ENCODE assay signal across 14 cellular contexts in the genomic region with DNA sequence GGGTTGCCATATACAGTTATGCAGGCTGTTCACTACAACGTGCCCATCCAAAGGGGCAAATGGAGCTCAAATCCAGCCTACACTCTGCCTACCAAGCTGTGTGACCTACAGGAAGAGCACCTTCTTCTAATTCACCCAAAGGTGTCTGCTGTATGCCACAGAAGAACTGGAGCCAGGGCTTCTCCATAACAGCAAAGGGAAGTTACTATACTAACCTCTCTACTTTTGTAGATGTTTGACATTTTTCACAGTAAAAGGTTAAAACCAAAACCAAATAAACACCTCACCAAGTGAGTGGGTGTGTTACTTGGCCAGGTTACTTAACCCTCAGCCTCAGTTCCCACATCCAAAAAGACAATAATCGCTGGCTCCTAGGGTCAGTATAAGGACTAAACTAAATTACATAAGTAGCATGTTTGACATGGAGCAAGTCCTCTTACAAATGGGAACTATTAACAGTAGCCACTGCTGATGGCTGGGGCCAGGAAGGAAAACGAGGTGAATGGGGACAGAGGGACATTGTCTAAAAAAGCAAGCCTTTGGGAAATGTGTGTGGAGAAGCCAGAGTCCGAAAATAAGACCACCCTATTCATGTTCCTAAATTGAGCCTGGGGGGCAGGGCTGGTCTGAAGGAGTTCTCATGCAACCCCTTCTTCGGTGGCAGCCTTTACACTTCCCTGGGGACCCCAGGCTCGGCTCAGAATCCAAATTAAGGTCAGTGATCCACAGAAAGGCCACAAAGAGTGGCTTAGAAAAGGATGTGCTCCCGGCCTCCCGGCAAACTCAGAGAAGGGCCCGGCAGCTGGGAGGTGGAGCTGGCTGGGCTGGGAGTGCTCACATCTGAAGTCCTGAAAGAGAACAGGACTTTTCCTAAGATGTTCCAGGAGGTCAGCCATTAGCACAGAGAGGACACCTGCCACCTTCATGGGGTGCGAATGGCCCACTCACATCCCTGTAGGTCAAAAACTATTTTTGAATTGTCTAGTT. TPM values are rescaled to one million over a fixed set of nuclear protein-coding genes. Genes with fewer than 3 reads are reported as not detected.
DNase-seq lines count a peak whose midpoint lies in the region; ATAC-seq and TF ChIP-seq lines count a peak whose summit lies in the region.
"Had no signal": no experiment of that assay in that cellular context is flagged by ENCODE, and none has a peak within 500 bp of the region (broad histone marks: within the 10 kb centered on the region; RNA-seq: fewer than 3 reads in every experiment).

No MANE protein-coding gene starts in this region.

- peaks cover 15% of the 10 kb centered on the region for H4K20me1 ChIP-seq in neural progenitor cell (ENCODE audit: low read depth)

- H3K27ac ChIP-seq in heart right ventricle (peak overlapping the region in 9 of 10 donors; percentile 66 to 97 (median 78)), dorsolateral prefrontal cortex (peak overlapping the region; percentile 32 to 100 (median 99)), neural progenitor cell (no peak overlapping the region), uterus (peak overlapping the region; percentile 53 to 77), SJCRH30 (no peak overlapping the region)

- intact Hi-C loops in heart right ventricle (cut with DNase I) (no loop called here), Right ventricle myocardium inferior (cut with DNase I) (loop anchor here (2.0 kb wide), 1 partner anchor 43 kb away; no protein-coding TSS in a partner anchor), dorsolateral prefrontal cortex (cut with DNase I) (no loop called here), uterus (cut with DNase I; ENCODE audit: low total_unique reads) (no loop called here)

- H3K9ac ChIP-seq in neural progenitor cell: no peak overlapping the region

- H3K27me3 Mint-ChIP-seq in neural progenitor cell (ENCODE audit: insufficient read depth, low read depth): peaks cover 2% of the 10 kb centered on the region
- H3K27me3 Mint-ChIP-seq: activated naive CD4-positive, alpha-beta T cell treated with anti-CD3 and anti-CD28 coated beads, Interleukin-2, amount 50 U/mL, for 24 hours had no signal

- H3K4me3 ChIP-seq in heart right ventricle: no peak overlapping the region
- H3K4me3 ChIP-seq in dorsolateral prefrontal cortex: peak overlapping the region in 2 of 59 donors; percentile 0 to 5
- H3K4me3 ChIP-seq in neural progenitor cell: no peak overlapping the region
- no peak overlapping the region for H3K4me3 ChIP-seq in uterus
- no peak overlapping the region for H3K4me3 ChIP-seq in SJCRH30
- H3K4me3 ChIP-seq: tibial artery had no signal

- WGBS in heart right ventricle, 2 donors: 43 to 55% methylated on average over 10 of the region's 10 CpGs

- H3F3A ChIP-seq in neural progenitor cell (ENCODE audit: low read depth): peaks cover 18% of the 10 kb centered on the region

- ATAC-seq in heart right ventricle (peak in 1 of 8 donors; percentile 3), Right ventricle myocardium inferior (no peak)

- H3K9me3 Mint-ChIP-seq in neural progenitor cell: no peaks in the 10 kb centered on the region
- H3K9me3 Mint-ChIP-seq: activated CD8-positive, alpha-beta T cell treated with anti-CD3 and anti-CD28 coated beads for 36 hours; activated naive CD4-positive, alpha-beta T cell treated with anti-CD3 and anti-CD28 coated beads, Interleukin-2, amount 50 U/mL, for 24 hours; T-helper 1 cell treated with Interleukin-12 subunit alpha and Interleukin-12 subunit beta and Interleukin-4 antibody, amounts not matched to agents 30 μg/mL and 1 μg/mL, for 36 hours had no signal

- no peak overlapping the region for H2AFZ ChIP-seq in neural progenitor cell (replicated peaks)

- peaks cover 80% of the 10 kb centered on the region for H3K4me1 Mint-ChIP-seq in neural progenitor cell

- H3K4me1 ChIP-seq in heart right ventricle (peaks cover 36 to 98% (median 88%) of the 10 kb centered on the region in 9 donors), neural progenitor cell (peaks cover 39% of the 10 kb centered on the region), uterus (peaks cover 10 to 22% of the 10 kb centered on the region in 2 donors), SJCRH30 (peaks cover 61% of the 10 kb centered on the region)

- TF ChIP-seq POLR2A in uterus (IDR thresholded peaks at IDR 0.05): no peak

- peaks cover 6% of the 10 kb centered on the region for H3K36me3 Mint-ChIP-seq in neural progenitor cell
- H3K36me3 Mint-ChIP-seq: activated naive CD4-positive, alpha-beta T cell treated with anti-CD3 and anti-CD28 coated beads, Interleukin-2, amount 50 U/mL, for 24 hours had no signal

- H3K27ac Mint-ChIP-seq in neural progenitor cell: peak overlapping the region; percentile 93
- H3K27ac Mint-ChIP-seq: activated CD8-positive, alpha-beta T cell treated with anti-CD3 and anti-CD28 coated beads for 36 hours; activated naive CD4-positive, alpha-beta T cell treated with anti-CD3 and anti-CD28 coated beads, Interleukin-2, amount 50 U/mL, for 24 hours; T-helper 1 cell treated with Interleukin-12 subunit alpha and Interleukin-12 subunit beta and Interleukin-4 antibody, amounts not matched to agents 30 μg/mL and 1 μg/mL, for 36 hours had no signal

- H3K27me3 ChIP-seq in heart right ventricle: no peaks in the 10 kb centered on the region
- no peaks in the 10 kb centered on the region for H3K27me3 ChIP-seq in dorsolateral prefrontal cortex
- H3K27me3 ChIP-seq in neural progenitor cell: no peaks in the 10 kb centered on the region
- no peaks in the 10 kb centered on the region for H3K27me3 ChIP-seq in uterus
- H3K27me3 ChIP-seq in SJCRH30: no peaks in the 10 kb centered on the region
- H3K27me3 ChIP-seq: tibial artery had no signal

- DNase-seq in heart right ventricle: no peak
- DNase-seq in Right ventricle myocardium inferior (ENCODE audit: missing footprints): no peak
- no peak for DNase-seq in dorsolateral prefrontal cortex
- no peak for DNase-seq in neural progenitor cell (ENCODE audit: low spot score)
- no peak for DNase-seq in uterus
- no peak for DNase-seq in A172 (ENCODE audit: low spot score)
- no peak for DNase-seq in SJCRH30
- no peak for DNase-seq in NAMALWA (ENCODE audit: low spot score)
- DNase-seq: dermis blood vessel endothelial cell, foreskin fibroblast, tibial artery had no signal

- peak overlapping the region; percentile 33 for H3K4me3 Mint-ChIP-seq in neural progenitor cell
- H3K4me3 Mint-ChIP-seq: activated CD8-positive, alpha-beta T cell treated with anti-CD3 and anti-CD28 coated beads for 36 hours; activated naive CD4-positive, alpha-beta T cell treated with anti-CD3 and anti-CD28 coated beads, Interleukin-2, amount 50 U/mL, for 24 hours; T-helper 1 cell treated with Interleukin-12 subunit alpha and Interleukin-12 subunit beta and Interleukin-4 antibody, amounts not matched to agents 30 μg/mL and 1 μg/mL, for 36 hours had no signal

- H3K9me3 ChIP-seq in heart right ventricle: no peaks in the 10 kb centered on the region
- no peaks in the 10 kb centered on the region for H3K9me3 ChIP-seq in neural progenitor cell (ENCODE audit: low read depth)
- no peaks in the 10 kb centered on the region for H3K9me3 ChIP-seq in uterus
- H3K9me3 ChIP-seq in SJCRH30 (replicated peaks): no peaks in the 10 kb centered on the region
- H3K9me3 ChIP-seq: tibial artery had no signal

- H3K36me3 ChIP-seq in heart right ventricle (no peaks in the 10 kb centered on the region), neural progenitor cell (no peaks in the 10 kb centered on the region), uterus (no peaks in the 10 kb centered on the region), SJCRH30 (no peaks in the 10 kb centered on the region)
- H3K36me3 ChIP-seq: tibial artery had no signal

- TF ChIP-seq CTCF in heart right ventricle (IDR thresholded peaks at IDR 0.05) (no peak), dorsolateral prefrontal cortex (IDR thresholded peaks at IDR 0.05 in 54 of 56, conservative IDR thresholded peaks at IDR 0.05 in 2 of 56; ENCODE audit: low read depth in 1 of 56, partially characterized antibody in 56 of 56) (no peak), neural progenitor cell (IDR thresholded peaks at IDR 0.05) (no peak), uterus (IDR thresholded peaks at IDR 0.05) (no peak)

- peak overlapping the region; percentile 36 for H3K4me2 ChIP-seq in neural progenitor cell

- peaks cover 3% of the 10 kb centered on the region for H3K79me2 ChIP-seq in neural progenitor cell (ENCODE audit: low read depth)

RNA-seq across cellular contexts. Expression of a gene that starts 13.5 kb away (rescaled TPM):
- total RNA-seq in heart right ventricle (10 to 100 TPM; 38.3 to 65.0 (median 47.2) TPM), Right ventricle myocardium inferior (49.1 TPM), dorsolateral prefrontal cortex (100 to 1,000 TPM in 1 of 120 experiments, 10 to 100 TPM in 119; 17.3 to 105 (median 33.6) TPM), neural progenitor cell (ENCODE audit: low replicate concordance) (8.8 and 14.7 TPM in 2 replicates), uterus (10 to 100 TPM in 3 of 4 donors, 1 to 10 TPM in 1; 7.9 to 63.6 (median 18.8) TPM)
- 10 to 100 TPM; 26.9 to 33.1 TPM for polyA plus RNA-seq in heart right ventricle
- total RNA-seq in A172 (2014; rRNA removed; shearing (Covaris generic)): 8.0 and 11.6 TPM in 2 replicates
- 11.6 and 14.4 TPM in 2 replicates for total RNA-seq in SJCRH30 (2014; rRNA removed; shearing (Covaris generic))

RNA-seq across cellular contexts. Expression of a gene that starts 46.4 kb away (rescaled TPM):
- total RNA-seq in heart right ventricle: 10 to 100 TPM; 56.2 to 81.2 (median 61.5) TPM
- polyA plus RNA-seq in heart right ventricle: 10 to 100 TPM; 17.5 to 21.7 TPM
- total RNA-seq in Right ventricle myocardium inferior: 74.2 TPM
- total RNA-seq in dorsolateral prefrontal cortex: 100 to 1,000 TPM in 1 of 120 experiments, 10 to 100 TPM in 119; 29.6 to 117 (median 50.6) TPM
- total RNA-seq in neural progenitor cell (ENCODE audit: low replicate concordance): 90.4 and 103 TPM in 2 replicates
- total RNA-seq in uterus: 100 to 1,000 TPM in 2 of 4 donors, 10 to 100 TPM in 2; 58.8 to 133 (median 110) TPM
- total RNA-seq in A172 (2014; rRNA removed; shearing (Covaris generic)): 43.4 and 50.5 TPM in 2 replicates
- total RNA-seq in SJCRH30 (2014; rRNA removed; shearing (Covaris generic)): 74.9 and 78.9 TPM in 2 replicates

Comparison
In these comparisons a context has a peak if more than half of its experiments do, and no peak if none do; other contexts are left out.
1. H3K27ac ChIP-seq: peak in heart right ventricle (9 of 10), dorsolateral prefrontal cortex (59 of 59) and uterus (2 of 2); none in neural progenitor cell (single experiment) and SJCRH30 (single experiment).